Comparison of ENCODE assay signal across 11 cellular contexts in the genomic region with DNA sequence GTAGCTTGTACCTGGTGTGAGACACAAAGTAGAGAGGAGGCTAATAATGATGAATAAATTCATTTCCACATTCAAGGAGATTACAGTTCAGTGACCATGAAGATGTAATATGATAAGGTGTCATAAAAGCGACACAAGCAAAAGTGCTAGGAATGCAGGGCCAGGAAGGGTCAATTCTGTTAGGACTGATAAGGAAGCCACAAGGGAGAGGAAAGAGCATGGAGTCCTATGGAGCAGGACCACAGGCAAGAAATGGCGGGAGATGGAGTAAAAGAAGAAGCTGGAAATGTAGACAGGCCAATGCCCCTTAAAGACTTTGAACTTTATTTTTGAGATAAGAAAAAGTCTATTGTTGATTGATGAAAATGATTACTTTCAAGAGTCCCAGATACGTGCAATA.
"Had no signal": no experiment of that assay in that cellular context is flagged by ENCODE, and none has a peak within 500 bp of the region (broad histone marks: within the 10 kb centered on the region; RNA-seq: fewer than 3 reads in every experiment).

No MANE protein-coding gene starts in this region.

- H3K27ac ChIP-seq: GM23248 had no signal

- H3K4me3 Mint-ChIP-seq: GM23338, H9, HFFc6 had no signal

- H3K4me2 ChIP-seq: GM23338 had no signal

- H3K4me3 ChIP-seq: GM23248, GM23338, HAP-1 had no signal

- H3K27ac Mint-ChIP-seq: GM23338, H9, HFFc6 had no signal

- H3K36me3 ChIP-seq: HAP-1 had no signal

- H2AFZ ChIP-seq: GM23248 had no signal

- H3K9ac ChIP-seq: GM23248 had no signal

- H3K9me3 Mint-ChIP-seq: GM23338 had no signal

- DNase-seq: GM23248, GOT3, H7, H9, HCEC 1CT, HFFc6 had no signal

- ATAC-seq: GM23338, HCT116 had no signal

- H3K4me1 Mint-ChIP-seq: GM23338 had no signal

- H3K9me3 ChIP-seq: HAP-1 had no signal

- H3K4me1 ChIP-seq: HAP-1 had no signal

- FAIRE-seq: H1, H54 had no signal
